ENCODE assay signal across 29 cellular contexts in genomic region chr4:117474987-117475386, GRCh38.
"Had no signal": no experiment of that assay in that cellular context is flagged by ENCODE, and none has a peak within 500 bp of the region (broad histone marks: within the 10 kb centered on the region; RNA-seq: fewer than 3 reads in every experiment).

No MANE protein-coding gene starts in this region.

- H3K9me3 ChIP-seq: ascending aorta, body of pancreas, MG63 had no signal

- H3K27ac ChIP-seq: ascending aorta, body of pancreas, PC-9 had no signal

- H3K27me3 ChIP-seq: ascending aorta, body of pancreas, MG63 had no signal

- H3K27ac Mint-ChIP-seq: activated CD4-positive, alpha-beta memory T cell treated with anti-CD3 and anti-CD28 coated beads for 36 hours; activated CD4-positive, alpha-beta T cell treated with anti-CD3 and anti-CD28 coated beads, Interleukin-2, amount 10 ng/mL, durations not matched to agents 7 days and 5 days; activated naive CD4-positive, alpha-beta T cell treated with anti-CD3 and anti-CD28 coated beads, Interleukin-2, amount 50 U/mL, for 72 hours; activated naive CD8-positive, alpha-beta T cell treated with anti-CD3 and anti-CD28 coated beads, Interleukin-2, amount 50 U/mL, for 24 hours; T-cell had no signal

- H3K4me3 Mint-ChIP-seq: activated CD4-positive, alpha-beta memory T cell treated with anti-CD3 and anti-CD28 coated beads for 36 hours; activated CD4-positive, alpha-beta T cell treated with anti-CD3 and anti-CD28 coated beads, Interleukin-2, amount 10 ng/mL, durations not matched to agents 7 days and 5 days; activated naive CD8-positive, alpha-beta T cell treated with anti-CD3 and anti-CD28 coated beads, Interleukin-2, amount 50 U/mL, for 24 hours; activated T-cell treated with anti-CD3 and anti-CD28 coated beads, Interleukin-2, amount 50 U/mL, for 4 hours; central memory CD8-positive, alpha-beta T cell; T-cell had no signal

- H3K4me2 ChIP-seq: PC-9 had no signal

- H3K4me3 ChIP-seq: ascending aorta, body of pancreas, MG63, PC-9 had no signal

- H3K27me3 Mint-ChIP-seq: activated CD4-positive, alpha-beta memory T cell treated with anti-CD3 and anti-CD28 coated beads for 36 hours; activated CD4-positive, alpha-beta T cell treated with anti-CD3 and anti-CD28 coated beads, Interleukin-2, amount 10 ng/mL, durations not matched to agents 7 days and 5 days; activated naive CD8-positive, alpha-beta T cell treated with anti-CD3 and anti-CD28 coated beads, Interleukin-2, amount 50 U/mL, for 24 hours; central memory CD8-positive, alpha-beta T cell; T-cell had no signal

- FAIRE-seq: TTC549 had no signal

- H3K36me3 Mint-ChIP-seq: activated CD4-positive, alpha-beta memory T cell treated with anti-CD3 and anti-CD28 coated beads for 36 hours; T-cell had no signal

- ATAC-seq: activated naive CD4-positive, alpha-beta T cell treated with anti-CD3 and anti-CD28 coated beads, Interleukin-2, amount 50 U/mL, for 72 hours; activated naive CD8-positive, alpha-beta T cell treated with anti-CD3 and anti-CD28 coated beads, Interleukin-2, amount 50 U/mL, for 24 hours; activated T-cell treated with anti-CD3 and anti-CD28 coated beads, Interleukin-2, amount 50 U/mL, for 4 hours; body of pancreas; T-cell had no signal

- H3K4me1 ChIP-seq: ascending aorta, body of pancreas had no signal

- H3K36me3 ChIP-seq: ascending aorta, MG63 had no signal

- H3K9me3 Mint-ChIP-seq: activated CD4-positive, alpha-beta memory T cell treated with anti-CD3 and anti-CD28 coated beads for 36 hours; activated CD4-positive, alpha-beta T cell treated with anti-CD3 and anti-CD28 coated beads, Interleukin-2, amount 10 ng/mL, durations not matched to agents 7 days and 5 days; activated naive CD8-positive, alpha-beta T cell treated with anti-CD3 and anti-CD28 coated beads, Interleukin-2, amount 50 U/mL, for 24 hours; activated T-cell treated with anti-CD3 and anti-CD28 coated beads, Interleukin-2, amount 50 U/mL, for 4 hours had no signal

- DNase-seq: activated CD4-positive, alpha-beta memory T cell treated with anti-CD3 and anti-CD28 coated beads for 36 hours; activated CD4-positive, alpha-beta T cell treated with anti-CD3 and anti-CD28 coated beads, Interleukin-2, amount 10 ng/mL, durations not matched to agents 7 days and 5 days; activated CD4-positive, CD25-positive, alpha-beta regulatory T cell; activated CD8-positive, alpha-beta memory T cell treated with anti-CD3 and anti-CD28 coated beads for 24 hours; activated effector memory CD4-positive, alpha-beta T cell treated with anti-CD3 and anti-CD28 coated beads, Interleukin-2, amount 50 U/mL, for 16 hours; activated naive CD4-positive, alpha-beta T cell treated with Interleukin-2 at 50 U/mL for 16 hours; activated naive CD8-positive, alpha-beta T cell treated with anti-CD3 and anti-CD28 coated beads, Interleukin-2, amount 50 U/mL, for 24 hours; activated T-cell treated with anti-CD3 and anti-CD28 coated beads, Interleukin-2, amount 50 U/mL, for 4 hours; amniotic stem cell; body of pancreas; KG1; MG63; MV-4-11; NCI-H1092 treated with DMSO at 0.1 percent for 48 hours; NCI-H1417 treated with DMSO at 0.1 percent for 48 hours; NCI-H1694; NCI-H2029 treated with DMSO at 0.1 percent for 48 hours; NCI-H510A treated with DMSO at 0.1 percent for 48 hours; NCI-H69; NK-92 treated with Interleukin-12 subunit alpha and Interleukin-12 subunit beta, amount 100 ng/mL, for 24 hours; PC-9; SHP77 treated with DMSO at 0.1 percent for 48 hours; T-cell; T-helper 2 cell; T1000 had no signal

- H3K4me1 Mint-ChIP-seq: activated naive CD8-positive, alpha-beta T cell treated with anti-CD3 and anti-CD28 coated beads, Interleukin-2, amount 50 U/mL, for 24 hours; central memory CD8-positive, alpha-beta T cell had no signal

- H2AFZ ChIP-seq: PC-9 had no signal
